ENCODE assay signal across 8 cellular contexts in the genomic region with DNA sequence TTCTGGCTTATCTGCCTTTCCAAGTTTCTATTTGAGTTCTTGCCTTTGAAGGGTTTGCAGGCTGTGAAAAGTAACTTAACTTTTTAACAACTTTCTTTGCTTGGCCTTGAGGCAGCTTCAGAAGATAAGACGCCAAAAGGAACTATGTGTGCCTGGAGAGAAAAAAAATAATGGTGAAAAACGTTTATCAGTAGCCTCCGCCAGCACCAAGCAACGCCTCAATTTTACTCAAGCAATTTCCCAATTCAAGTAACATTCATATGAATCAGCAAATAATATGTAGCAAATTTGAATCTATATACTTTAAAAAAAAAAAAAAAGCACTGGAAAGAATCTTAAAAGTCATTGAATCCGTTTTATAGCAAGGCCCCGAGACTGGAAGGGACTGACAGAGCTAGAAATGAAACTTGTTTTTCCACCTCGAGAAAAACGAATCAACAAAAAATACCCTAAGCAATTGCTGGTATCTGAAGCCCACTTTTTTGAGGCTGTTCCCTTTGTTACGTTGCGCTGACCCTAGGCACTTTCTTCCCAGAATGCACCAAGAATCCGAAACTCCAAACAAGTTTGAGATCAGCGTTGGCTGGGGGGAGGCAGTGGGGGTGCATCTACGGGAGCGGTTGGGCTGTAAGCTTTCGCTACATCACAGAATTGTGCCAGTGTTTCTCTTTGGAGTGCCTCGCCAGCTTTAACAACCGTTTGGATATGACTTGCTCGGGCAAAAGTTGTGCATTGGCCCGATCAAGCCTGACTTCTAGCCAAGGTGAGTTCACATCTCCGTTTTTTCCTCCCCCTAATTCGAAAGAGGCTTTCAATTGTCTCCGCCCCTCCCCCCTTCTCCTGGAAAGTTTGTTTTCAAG. TPM values are rescaled to one million over a fixed set of nuclear protein-coding genes. Genes with fewer than 3 reads are reported as not detected.
DNase-seq lines count a peak whose midpoint lies in the region; ATAC-seq lines count a peak whose summit lies in the region.

No MANE protein-coding gene starts in this region.

- H3K36me3 ChIP-seq in SK-N-MC (ENCODE audit: insufficient read depth, low read length) = no peaks in the 10 kb centered on the region
- H3K36me3 ChIP-seq in duodenal mucosa (ENCODE audit: control insufficient read depth in 1 of 2, insufficient read depth in 2 of 2, low read length in 2 of 2) = no peaks in the 10 kb centered on the region
- no peaks in the 10 kb centered on the region for H3K36me3 ChIP-seq in mucosa of rectum (ENCODE audit: control insufficient read depth in 2 of 2, insufficient read depth in 2 of 2, low read length in 2 of 2)
- no peaks in the 10 kb centered on the region for H3K36me3 ChIP-seq in urinary bladder (ENCODE audit: insufficient read depth)

- POLR2A ChIA-PET in activated CD4-positive, alpha-beta T cell treated with anti-CD3 and anti-CD28 coated beads, Interleukin-2, amount 10 ng/mL, durations not matched to agents 7 days and 5 days (lab: Charles Lee) = interaction anchor here (0.6 to 1.2 kb wide), 5 partner anchors 8 to 238 kb away, joined by 3 to 13 read pairs (median 4); a partner anchor contains a TSS

- 3% methylated on average over 22 of the region's 22 CpGs for WGBS in urinary bladder

- peaks cover 9 to 14% of the 10 kb centered on the region in 2 donors for H3K4me1 ChIP-seq in duodenal mucosa (ENCODE audit: control insufficient read depth in 1 of 2, insufficient read depth in 2 of 2, low read length in 2 of 2)
- peaks cover 8 to 12% of the 10 kb centered on the region in 2 donors for H3K4me1 ChIP-seq in mucosa of rectum (ENCODE audit: control insufficient read depth in 2 of 2, insufficient read depth in 2 of 2, low read length in 2 of 2)
- H3K4me1 ChIP-seq in urinary bladder (ENCODE audit: insufficient read depth) = no peaks in the 10 kb centered on the region

- no peaks in the 10 kb centered on the region for H3K27me3 Mint-ChIP-seq in activated CD4-positive, alpha-beta T cell treated with anti-CD3 and anti-CD28 coated beads, Interleukin-2, amount 10 ng/mL, durations not matched to agents 7 days and 5 days

- peaks cover 29% of the 10 kb centered on the region for H3K4me1 Mint-ChIP-seq in activated CD4-positive, alpha-beta T cell treated with anti-CD3 and anti-CD28 coated beads, Interleukin-2, amount 10 ng/mL, durations not matched to agents 7 days and 5 days

- H3K9ac ChIP-seq in SK-N-MC (ENCODE audit: insufficient read length) (peak overlapping the region; percentile 90), duodenal mucosa (ENCODE audit: low read depth in 1 of 2, low read length in 2 of 2) (peak overlapping the region; percentile 92 to 99), mucosa of rectum (ENCODE audit: low read depth in 1 of 2, low read length in 2 of 2) (peak overlapping the region; percentile 91 to 100)

- ATAC-seq in HG03095 (IDR thresholded peaks at IDR 0.05; ENCODE audit: unreplicated experiment) = no peak

- H3K4me3 Mint-ChIP-seq in activated CD4-positive, alpha-beta T cell treated with anti-CD3 and anti-CD28 coated beads, Interleukin-2, amount 10 ng/mL, durations not matched to agents 7 days and 5 days = peak overlapping the region; percentile 89

- H3K27ac ChIP-seq in SK-N-MC (peak overlapping the region; percentile 98), duodenal mucosa (ENCODE audit: low read depth, low read length) (peak overlapping the region; percentile 96), mucosa of rectum (ENCODE audit: low read depth in 2 of 2, low read length in 2 of 2) (peak overlapping the region; percentile 93 to 99), urinary bladder (ENCODE audit: low read depth) (peak overlapping the region; percentile 99)

- H3K9me3 Mint-ChIP-seq in activated CD4-positive, alpha-beta T cell treated with anti-CD3 and anti-CD28 coated beads, Interleukin-2, amount 10 ng/mL, durations not matched to agents 7 days and 5 days = no peaks in the 10 kb centered on the region

- H3K9me3 ChIP-seq in SK-N-MC (ENCODE audit: low read depth, low read length) (no peaks in the 10 kb centered on the region), duodenal mucosa (ENCODE audit: control insufficient read depth in 1 of 2, low read length in 2 of 2) (no peaks in the 10 kb centered on the region), mucosa of rectum (ENCODE audit: control insufficient read depth in 2 of 2, low read length in 2 of 2) (no peaks in the 10 kb centered on the region)

- CTCF ChIA-PET in activated CD4-positive, alpha-beta T cell treated with anti-CD3 and anti-CD28 coated beads, Interleukin-2, amount 10 ng/mL, durations not matched to agents 7 days and 5 days (lab: Charles Lee) = interaction anchor here (0.6 to 4.9 kb wide), 10 partner anchors 11 to 403 kb away, joined by 3 to 18 read pairs (median 4); no protein-coding TSS in a partner anchor

- H3K27ac Mint-ChIP-seq in activated CD4-positive, alpha-beta T cell treated with anti-CD3 and anti-CD28 coated beads, Interleukin-2, amount 10 ng/mL, durations not matched to agents 7 days and 5 days = peak overlapping the region; percentile 99

- no peaks in the 10 kb centered on the region for H3K36me3 Mint-ChIP-seq in activated CD4-positive, alpha-beta T cell treated with anti-CD3 and anti-CD28 coated beads, Interleukin-2, amount 10 ng/mL, durations not matched to agents 7 days and 5 days (ENCODE audit: low read depth)

- DNase-seq in activated CD4-positive, alpha-beta T cell treated with anti-CD3 and anti-CD28 coated beads, Interleukin-2, amount 10 ng/mL, durations not matched to agents 7 days and 5 days = no peak
- DNase-seq in activated CD4-positive, alpha-beta T cell treated with anti-CD3 and anti-CD28 coated beads, Interleukin-2, amount 50 U/mL, for 1 hour = no peak
- no peak for DNase-seq in SK-N-MC (ENCODE audit: low read depth, low spot score)
- DNase-seq in NCI-H2227 (lab: John Stamatoyannopoulos, UW; ENCODE audit: unreplicated experiment) = no peak

- no peaks in the 10 kb centered on the region for H3K27me3 ChIP-seq in duodenal mucosa (ENCODE audit: control insufficient read depth in 1 of 2, insufficient read depth in 2 of 2, low read length in 2 of 2)
- no peaks in the 10 kb centered on the region for H3K27me3 ChIP-seq in mucosa of rectum (ENCODE audit: control insufficient read depth in 2 of 2, insufficient read depth in 2 of 2, low read length in 2 of 2)

- H3K4me3 ChIP-seq in SK-N-MC (peak overlapping the region; percentile 80), duodenal mucosa (ENCODE audit: low read depth in 1 of 2, low read length in 2 of 2) (peak overlapping the region; percentile 81 to 93), mucosa of rectum (ENCODE audit: low read length in 2 of 2) (peak overlapping the region; percentile 87 to 88), urinary bladder (ENCODE audit: low read depth, low read length) (peak overlapping the region; percentile 83)

RNA-seq across cellular contexts. Expression of a gene that starts 2.7 kb away (rescaled TPM):
- 10 to 100 TPM; 12.5 to 14.7 TPM for total RNA-seq in activated CD4-positive, alpha-beta T cell treated with anti-CD3 and anti-CD28 coated beads, Interleukin-2, amount 10 ng/mL, durations not matched to agents 7 days and 5 days
- 82.6 TPM for total RNA-seq in urinary bladder
- 64.0 TPM for polyA plus RNA-seq in urinary bladder
